ENCODE assay signal across 17 cellular contexts in the genomic region with DNA sequence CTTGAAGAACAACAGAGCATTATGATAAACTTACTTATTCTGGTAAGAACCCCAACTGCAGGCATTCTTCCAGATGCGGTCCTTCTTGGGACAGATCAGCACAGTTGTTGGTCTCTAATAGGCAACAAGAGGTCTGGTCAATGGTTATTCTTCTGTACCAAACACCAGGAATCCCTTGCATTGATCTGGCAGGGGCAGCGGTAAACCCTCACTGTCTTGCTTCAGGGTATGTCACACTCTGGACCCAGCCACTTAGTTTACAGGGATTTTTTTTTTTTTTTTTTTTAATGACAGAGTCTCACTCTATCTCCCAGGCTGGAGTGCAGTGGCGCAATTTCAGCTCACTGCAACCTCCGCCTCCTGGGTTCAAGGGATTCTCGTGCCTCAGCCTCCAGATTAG. TPM values are rescaled to one million over a fixed set of nuclear protein-coding genes. Genes with fewer than 3 reads are reported as not detected.
DNase-seq lines count a peak whose midpoint lies in the region; ATAC-seq and TF ChIP-seq lines count a peak whose summit lies in the region.
"Had no signal": no experiment of that assay in that cellular context is flagged by ENCODE, and none has a peak within 500 bp of the region (broad histone marks: within the 10 kb centered on the region; RNA-seq: fewer than 3 reads in every experiment).

No MANE protein-coding gene starts in this region.

- TF ChIP-seq CTCF in progenitor cell of endocrine pancreas (IDR thresholded peaks at IDR 0.05; ENCODE audit: unreplicated experiment): no peak

- no peak for DNase-seq in activated T-cell treated with anti-CD3 and anti-CD28 coated beads, Interleukin-2, amount 50 U/mL, for 24 hours
- no peak for DNase-seq in activated T-cell treated with anti-CD3 and anti-CD28 coated beads, Interleukin-2, amount 50 U/mL, for 48 hours
- DNase-seq in progenitor cell of endocrine pancreas (ENCODE audit: low spot score, unreplicated experiment): no peak
- no peak for DNase-seq in NCI-H2171 treated with DMSO at 0.1 percent for 48 hours (lab: John Stamatoyannopoulos, UW)
- DNase-seq in NCI-H82 (lab: John Stamatoyannopoulos, UW): no peak
- DNase-seq: activated CD4-positive, alpha-beta T cell treated with anti-CD3 and anti-CD28 coated beads for 4 hours; BE2C; cortex of kidney; head of caudate nucleus; NCI-H1694 treated with DMSO at 0.1 percent for 48 hours; PC-3; SHP77; SW 1271; uterus had no signal

- H3K9me3 Mint-ChIP-seq in activated T-cell treated with anti-CD3 and anti-CD28 coated beads, Interleukin-2, amount 50 U/mL, for 24 hours: no peaks in the 10 kb centered on the region
- H3K9me3 Mint-ChIP-seq in activated T-helper 17 cell treated with anti-CD3 and anti-CD28 coated beads, Interleukin-2, amount 50 U/mL, for 72 hours: no peaks in the 10 kb centered on the region
- H3K9me3 Mint-ChIP-seq in progenitor cell of endocrine pancreas (ENCODE audit: low read depth): no peaks in the 10 kb centered on the region
- H3K9me3 Mint-ChIP-seq: mesothelial cell of epicardium had no signal

- H3K4me1 Mint-ChIP-seq in activated T-cell treated with anti-CD3 and anti-CD28 coated beads, Interleukin-2, amount 50 U/mL, for 24 hours (ENCODE audit: low read depth): peaks cover 40% of the 10 kb centered on the region
- peaks cover 16% of the 10 kb centered on the region for H3K4me1 Mint-ChIP-seq in activated T-helper 17 cell treated with anti-CD3 and anti-CD28 coated beads, Interleukin-2, amount 50 U/mL, for 72 hours
- peaks cover 35% of the 10 kb centered on the region for H3K4me1 Mint-ChIP-seq in progenitor cell of endocrine pancreas (ENCODE audit: low read depth)

- no peaks in the 10 kb centered on the region for H3K27me3 Mint-ChIP-seq in activated T-cell treated with anti-CD3 and anti-CD28 coated beads, Interleukin-2, amount 50 U/mL, for 24 hours
- H3K27me3 Mint-ChIP-seq in activated T-helper 17 cell treated with anti-CD3 and anti-CD28 coated beads, Interleukin-2, amount 50 U/mL, for 72 hours: no peaks in the 10 kb centered on the region
- no peaks in the 10 kb centered on the region for H3K27me3 Mint-ChIP-seq in progenitor cell of endocrine pancreas

- no peak overlapping the region for H3K27ac Mint-ChIP-seq in activated T-cell treated with anti-CD3 and anti-CD28 coated beads, Interleukin-2, amount 50 U/mL, for 24 hours
- H3K27ac Mint-ChIP-seq in activated T-helper 17 cell treated with anti-CD3 and anti-CD28 coated beads, Interleukin-2, amount 50 U/mL, for 72 hours: no peak overlapping the region
- H3K27ac Mint-ChIP-seq in progenitor cell of endocrine pancreas: no peak overlapping the region
- H3K27ac Mint-ChIP-seq: mesothelial cell of epicardium had no signal

- H3K36me3 Mint-ChIP-seq in activated T-cell treated with anti-CD3 and anti-CD28 coated beads, Interleukin-2, amount 50 U/mL, for 24 hours (ENCODE audit: low read depth): peaks cover 32% of the 10 kb centered on the region
- peaks cover 28% of the 10 kb centered on the region for H3K36me3 Mint-ChIP-seq in activated T-helper 17 cell treated with anti-CD3 and anti-CD28 coated beads, Interleukin-2, amount 50 U/mL, for 72 hours (ENCODE audit: low read depth)
- peaks cover 3% of the 10 kb centered on the region for H3K36me3 Mint-ChIP-seq in progenitor cell of endocrine pancreas (ENCODE audit: insufficient read depth)
- H3K36me3 Mint-ChIP-seq: mesothelial cell of epicardium had no signal

- peak overlapping the region; percentile 84 for H3K4me3 Mint-ChIP-seq in activated T-cell treated with anti-CD3 and anti-CD28 coated beads, Interleukin-2, amount 50 U/mL, for 24 hours
- H3K4me3 Mint-ChIP-seq in activated T-helper 17 cell treated with anti-CD3 and anti-CD28 coated beads, Interleukin-2, amount 50 U/mL, for 72 hours: peak overlapping the region; percentile 91
- peak overlapping the region; percentile 77 for H3K4me3 Mint-ChIP-seq in progenitor cell of endocrine pancreas (ENCODE audit: low read depth)

- no peak for ATAC-seq in activated T-helper 17 cell treated with anti-CD3 and anti-CD28 coated beads, Interleukin-2, amount 50 U/mL, for 72 hours (replicated peaks)
- ATAC-seq: left lobe of liver, PC-3 had no signal

RNA-seq across cellular contexts. Expression of gene FAM193B, which starts 1.3 kb away (rescaled TPM):
- 10 to 100 TPM; 67.5 to 72.3 TPM for total RNA-seq in activated T-helper 17 cell treated with anti-CD3 and anti-CD28 coated beads, Interleukin-2, amount 50 U/mL, for 72 hours
- 163 and 165 TPM in 2 replicates for total RNA-seq in progenitor cell of endocrine pancreas

RNA-seq across cellular contexts. Expression of gene TMED9, which starts 36.3 kb away (rescaled TPM):
- 100 to 1,000 TPM in 1 of 2 donors, 10 to 100 TPM in 1; 97.7 to 118 TPM for total RNA-seq in activated T-helper 17 cell treated with anti-CD3 and anti-CD28 coated beads, Interleukin-2, amount 50 U/mL, for 72 hours
- 161 and 170 TPM in 2 replicates for total RNA-seq in progenitor cell of endocrine pancreas

RNA-seq across cellular contexts. Expression of gene DDX41, which starts 38.9 kb away (rescaled TPM):
- total RNA-seq in activated T-helper 17 cell treated with anti-CD3 and anti-CD28 coated beads, Interleukin-2, amount 50 U/mL, for 72 hours: 100 to 1,000 TPM; 116 to 149 TPM
- total RNA-seq in progenitor cell of endocrine pancreas: 88.4 and 93.1 TPM in 2 replicates

RNA-seq across cellular contexts. Expression of gene B4GALT7, which starts 44.3 kb away (rescaled TPM):
- total RNA-seq in activated T-helper 17 cell treated with anti-CD3 and anti-CD28 coated beads, Interleukin-2, amount 50 U/mL, for 72 hours: 10 to 100 TPM; 11.6 to 14.3 TPM
- 33.4 and 38.8 TPM in 2 replicates for total RNA-seq in progenitor cell of endocrine pancreas

RNA-seq across cellular contexts. Expression of gene DOK3, which starts 46.0 kb away (rescaled TPM):
- 10 to 100 TPM in 1 of 2 donors, 1 to 10 TPM in 1; 5.6 to 13.7 TPM for total RNA-seq in activated T-helper 17 cell treated with anti-CD3 and anti-CD28 coated beads, Interleukin-2, amount 50 U/mL, for 72 hours
- 11.6 and 13.7 TPM in 2 replicates for total RNA-seq in progenitor cell of endocrine pancreas
